In the genomic region with DNA sequence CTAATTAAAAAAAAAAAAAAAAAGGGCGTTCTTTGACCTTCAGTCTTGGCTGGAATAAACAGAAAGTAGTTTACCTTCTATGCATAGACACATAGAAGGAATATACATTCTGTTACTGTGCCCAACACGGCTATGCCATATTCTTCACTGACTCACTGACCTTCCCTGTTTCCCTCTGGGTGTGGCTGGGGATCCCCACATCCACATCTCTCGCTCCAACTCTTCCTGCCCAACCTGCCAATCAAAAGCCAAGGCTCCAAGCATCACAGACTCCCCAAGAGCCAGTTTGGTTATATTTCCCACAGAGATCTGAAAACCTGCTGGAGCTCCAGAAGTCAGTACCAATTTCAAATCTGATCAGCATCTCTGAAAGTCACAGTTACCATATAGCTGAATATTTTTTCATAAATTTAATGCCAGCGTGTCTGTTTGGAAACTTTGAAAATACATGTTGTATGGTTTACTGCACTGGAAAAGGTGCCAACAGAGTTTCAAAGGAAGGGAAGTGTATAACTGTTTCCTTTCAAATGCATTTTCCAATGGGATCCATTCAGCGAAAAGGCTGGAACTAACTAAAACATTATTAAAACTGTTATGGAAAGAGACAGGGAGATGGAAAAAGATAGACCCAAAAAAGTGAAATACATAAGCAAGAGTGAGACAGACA, we compare ENCODE assay signal across 11 cellular contexts.
A peak's percentile ranks its signal among the peaks of the same experiment; 100 is the strongest.
DNase-seq lines count a peak whose midpoint lies in the region; ATAC-seq and TF ChIP-seq lines count a peak whose summit lies in the region.
"Had no signal": no experiment of that assay in that cellular context is flagged by ENCODE, and none has a peak within 500 bp of the region (broad histone marks: within the 10 kb centered on the region; RNA-seq: fewer than 3 reads in every experiment).

No MANE protein-coding gene starts in this region.

- H3K27ac ChIP-seq in colonic mucosa (peak overlapping the region; percentile 73), aorta (ENCODE audit: low read depth in 1 of 2, low read length in 2 of 2) (peak overlapping the region; percentile 32 to 80)
- H3K27ac ChIP-seq: SK-N-MC had no signal

- no peak overlapping the region for H3K4me3 Mint-ChIP-seq in stimulated activated naive CD8-positive, alpha-beta T cell treated with anti-CD3 and anti-CD28 coated beads, Interleukin-15, Interleukin-2, amounts not matched to agents 100 ng/mL and 50 ng/mL, for 24 hours
- no peak overlapping the region for H3K4me3 Mint-ChIP-seq in natural killer cell treated with Interleukin-12 subunit alpha and Interleukin-12 subunit beta and Interleukin-15 and Interleukin-18, amount 100 ng/mL, for 72 hours

- H3K27me3 ChIP-seq in colonic mucosa (no peaks in the 10 kb centered on the region), aorta (ENCODE audit: control insufficient read depth in 1 of 2, insufficient read depth in 2 of 2, low read length in 1 of 2) (no peaks in the 10 kb centered on the region)

- H3K4me3 ChIP-seq in colonic mucosa (no peak overlapping the region), aorta (ENCODE audit: low read length in 2 of 2) (no peak overlapping the region)
- H3K4me3 ChIP-seq: SK-N-MC had no signal

- H3K36me3 ChIP-seq in colonic mucosa (no peaks in the 10 kb centered on the region), aorta (ENCODE audit: control insufficient read depth in 1 of 2, insufficient read depth in 2 of 2, low read length in 1 of 2) (no peaks in the 10 kb centered on the region)

- no peak for TF ChIP-seq CTCF in colonic mucosa (IDR thresholded peaks at IDR 0.05)

- peak overlapping the region; percentile 49 for H3K27ac Mint-ChIP-seq in stimulated activated naive CD8-positive, alpha-beta T cell treated with anti-CD3 and anti-CD28 coated beads, Interleukin-15, Interleukin-2, amounts not matched to agents 100 ng/mL and 50 ng/mL, for 24 hours
- H3K27ac Mint-ChIP-seq in natural killer cell treated with Interleukin-12 subunit alpha and Interleukin-12 subunit beta and Interleukin-15 and Interleukin-18, amount 100 ng/mL, for 72 hours, result peak overlapping the region; percentile 13 to 35

- peaks cover 51% of the 10 kb centered on the region for H3K4me1 Mint-ChIP-seq in stimulated activated naive CD8-positive, alpha-beta T cell treated with anti-CD3 and anti-CD28 coated beads, Interleukin-15, Interleukin-2, amounts not matched to agents 100 ng/mL and 50 ng/mL, for 24 hours (ENCODE audit: low read depth)
- H3K4me1 Mint-ChIP-seq in natural killer cell treated with Interleukin-12 subunit alpha and Interleukin-12 subunit beta and Interleukin-15 and Interleukin-18, amount 100 ng/mL, for 72 hours (ENCODE audit: low read depth in 2 of 2), result peaks cover 32 to 47% of the 10 kb centered on the region in 2 donors

- peaks cover 36% of the 10 kb centered on the region for H3K36me3 Mint-ChIP-seq in stimulated activated naive CD8-positive, alpha-beta T cell treated with anti-CD3 and anti-CD28 coated beads, Interleukin-15, Interleukin-2, amounts not matched to agents 100 ng/mL and 50 ng/mL, for 24 hours (ENCODE audit: low read depth)
- peaks cover 9% of the 10 kb centered on the region for H3K36me3 Mint-ChIP-seq in natural killer cell treated with Interleukin-12 subunit alpha and Interleukin-12 subunit beta and Interleukin-15 and Interleukin-18, amount 100 ng/mL, for 72 hours

- no peak for ATAC-seq in stimulated activated naive CD8-positive, alpha-beta T cell treated with anti-CD3 and anti-CD28 coated beads, Interleukin-15, Interleukin-2, amounts not matched to agents 100 U/mL and 50 U/mL, for 24 hours
- ATAC-seq in natural killer cell treated with Interleukin-12 subunit alpha and Interleukin-12 subunit beta and Interleukin-15 and Interleukin-18, amount 100 ng/mL, for 72 hours, result no peak
- ATAC-seq in aorta (ENCODE audit: low FRiP score) (no peak), GM19328 (IDR thresholded peaks at IDR 0.05; ENCODE audit: unreplicated experiment) (no peak), HG02970 (IDR thresholded peaks at IDR 0.05; ENCODE audit: low FRiP score, unreplicated experiment) (no peak)

- no peak overlapping the region for H3K9ac ChIP-seq in colonic mucosa (ENCODE audit: low read depth in 2 of 2, low read length in 2 of 2)

- H3K4me1 ChIP-seq in colonic mucosa (no peaks in the 10 kb centered on the region), aorta (ENCODE audit: control insufficient read depth in 1 of 2, insufficient read depth in 2 of 2, low read length in 2 of 2) (peaks cover 3 to 5% of the 10 kb centered on the region in 2 donors)

- H3K27me3 Mint-ChIP-seq in stimulated activated naive CD8-positive, alpha-beta T cell treated with anti-CD3 and anti-CD28 coated beads, Interleukin-15, Interleukin-2, amounts not matched to agents 100 ng/mL and 50 ng/mL, for 24 hours, result no peaks in the 10 kb centered on the region
- H3K27me3 Mint-ChIP-seq in natural killer cell treated with Interleukin-12 subunit alpha and Interleukin-12 subunit beta and Interleukin-15 and Interleukin-18, amount 100 ng/mL, for 72 hours, result no peaks in the 10 kb centered on the region

- intact Hi-C loops in colonic mucosa (cut with DNase I) (no loop called here), aorta (cut with DNase I) (no loop called here)

- no peaks in the 10 kb centered on the region for H3K9me3 Mint-ChIP-seq in stimulated activated naive CD8-positive, alpha-beta T cell treated with anti-CD3 and anti-CD28 coated beads, Interleukin-15, Interleukin-2, amounts not matched to agents 100 ng/mL and 50 ng/mL, for 24 hours
- H3K9me3 Mint-ChIP-seq in natural killer cell treated with Interleukin-12 subunit alpha and Interleukin-12 subunit beta and Interleukin-15 and Interleukin-18, amount 100 ng/mL, for 72 hours, result no peaks in the 10 kb centered on the region

- no peak for DNase-seq in stimulated activated naive CD8-positive, alpha-beta T cell treated with anti-CD3 and anti-CD28 coated beads, Interleukin-15, Interleukin-2, amounts not matched to agents 100 U/mL and 50 U/mL, for 24 hours
- no peak for DNase-seq in colonic mucosa
- no peak for DNase-seq in natural killer cell treated with Interleukin-12 subunit alpha and Interleukin-12 subunit beta and Interleukin-15 and Interleukin-18, amount 100 ng/mL, for 72 hours (ENCODE audit: low spot score)
- DNase-seq in aorta, result no peak
- no peak for DNase-seq in Kasumi-1 (lab: John Stamatoyannopoulos, UW)
- DNase-seq: NCI-H1436, NCI-H774 had no signal

- WGBS in aorta, 2 donors, result 93 to 94% methylated on average over 4 to 5 of the region's 5 CpGs

- H3K9me3 ChIP-seq in colonic mucosa (no peaks in the 10 kb centered on the region), aorta (ENCODE audit: control insufficient read depth, low read length) (no peaks in the 10 kb centered on the region)
